In genomic region chr1:212098340-212098739, GRCh38 we compare ENCODE assay signal across 18 cellular contexts.
DNase-seq lines count a peak whose midpoint lies in the region; ATAC-seq and TF ChIP-seq lines count a peak whose summit lies in the region.
"Had no signal": no experiment of that assay in that cellular context is flagged by ENCODE, and none has a peak within 500 bp of the region (broad histone marks: within the 10 kb centered on the region; RNA-seq: fewer than 3 reads in every experiment).

No MANE protein-coding gene starts in this region.

- CTCF ChIA-PET in Caco-2 (lab: Charles Lee) = no interaction called here

- H3K4me3 Mint-ChIP-seq in Caco-2 (ENCODE audit: unreplicated experiment) = no peak overlapping the region
- H3K4me3 Mint-ChIP-seq: IgD-negative memory B cell had no signal

- POLR2A ChIA-PET in Caco-2 (lab: Charles Lee) = no interaction called here

- H3K9ac ChIP-seq in NT2/D1 (ENCODE audit: insufficient read length, low read depth) = no peak overlapping the region
- H3K9ac ChIP-seq: BLaER1 treated with 17β-estradiol and CSF1 and Interleukin-3, amounts not matched to agents 10 nM and 100 nM had no signal

- H3K27me3 ChIP-seq in BE2C (no peaks in the 10 kb centered on the region), NT2/D1 (ENCODE audit: insufficient read depth, insufficient read length) (no peaks in the 10 kb centered on the region), Caco-2 (replicated peaks; ENCODE audit: control insufficient read depth, insufficient read depth, low read length) (no peaks in the 10 kb centered on the region)
- H3K27me3 ChIP-seq: BLaER1 treated with 17β-estradiol and CSF1 and Interleukin-3, amounts not matched to agents 10 nM and 100 nM had no signal

- H3K9me3 Mint-ChIP-seq in Caco-2 (ENCODE audit: unreplicated experiment) = no peaks in the 10 kb centered on the region

- intact Hi-C loops in left colon (cut with DNase I, micrococcal nuclease) = no loop called here
- intact Hi-C loops in Caco-2 (cut with micrococcal nuclease; ENCODE audit: unreplicated experiment) = no loop called here

- peaks cover 29% of the 10 kb centered on the region for H3K36me3 Mint-ChIP-seq in Caco-2 (ENCODE audit: insufficient read depth, unreplicated experiment)

- no TSS peak for BruUV-seq in Caco-2 (replicated peaks; lab: Mats Ljungman, UMichigan)

- TF ChIP-seq CTCF in BE2C (IDR thresholded peaks at IDR 0.05; ENCODE audit: low read depth, low read length) (no peak), Caco-2 (IDR thresholded peaks at IDR 0.05; ENCODE audit: insufficient read depth in 1 of 2, low read depth in 1 of 2, low read length in 1 of 2, severe bottlenecking in 1 of 2, unreplicated experiment in 1 of 2) (no peak)

- H3K4me1 ChIP-seq in BE2C = peaks cover 15% of the 10 kb centered on the region
- H3K4me1 ChIP-seq in NT2/D1 (ENCODE audit: insufficient read depth, insufficient read length) = no peaks in the 10 kb centered on the region
- H3K4me1 ChIP-seq in Caco-2 = no peaks in the 10 kb centered on the region

- H3K27me3 Mint-ChIP-seq in Caco-2 (ENCODE audit: insufficient read depth, unreplicated experiment) = no peaks in the 10 kb centered on the region
- H3K27me3 Mint-ChIP-seq: IgD-negative memory B cell had no signal

- peak; percentile 34 for ATAC-seq in left colon
- ATAC-seq: GM12878 had no signal

- H3K4me1 Mint-ChIP-seq in Caco-2 (ENCODE audit: low read depth, unreplicated experiment) = no peaks in the 10 kb centered on the region

- peak; percentile 23 for DNase-seq in BE2C
- peak; percentile 78 for DNase-seq in ELF-1 (ENCODE audit: low read depth, low spot score)
- peak; percentile 20 for DNase-seq in NT2/D1 (ENCODE audit: low read depth, low spot score)
- peak in 1 of 2 donors; percentile 31 for DNase-seq in left colon
- DNase-seq in Caco-2 = no peak
- DNase-seq in NCI-H2227 treated with DMSO at 0.1 percent for 48 hours (lab: John Stamatoyannopoulos, UW) = no peak
- no peak for DNase-seq in middle frontal gyrus (ENCODE audit: extremely low spot score, low spot score)
- no peak for DNase-seq in NCI-H774 (lab: John Stamatoyannopoulos, UW)
- DNase-seq: DMS53, HCEC 1CT, NCI-H1092, NCI-H1694 treated with DMSO at 0.1 percent for 48 hours, NCI-H510A treated with DMSO at 0.1 percent for 48 hours, OCI-M1, RPMI8226 had no signal

- H3K9me3 ChIP-seq in BE2C (no peaks in the 10 kb centered on the region), NT2/D1 (ENCODE audit: insufficient read depth, low read length) (no peaks in the 10 kb centered on the region; the same call in 1 of the 2 replicates), Caco-2 (no peaks in the 10 kb centered on the region)

- H3K36me3 ChIP-seq in BE2C = peaks cover 78% of the 10 kb centered on the region
- peaks cover 53% of the 10 kb centered on the region for H3K36me3 ChIP-seq in NT2/D1 (ENCODE audit: insufficient read depth, insufficient read length, low read length)
- H3K36me3 ChIP-seq in Caco-2 (ENCODE audit: control insufficient read depth, insufficient read depth, low read length) = no peaks in the 10 kb centered on the region

- H3K27ac Mint-ChIP-seq in Caco-2 (ENCODE audit: unreplicated experiment) = no peak overlapping the region

- no peak overlapping the region for H3K4me3 ChIP-seq in BE2C (ENCODE audit: low read depth, low read length)
- no peak overlapping the region for H3K4me3 ChIP-seq in NT2/D1 (ENCODE audit: insufficient read length, low read depth)
- H3K4me3 ChIP-seq in Caco-2 (ENCODE audit: low read depth, low read length) = no peak overlapping the region
- H3K4me3 ChIP-seq: BLaER1 treated with 17β-estradiol and CSF1 and Interleukin-3, amounts not matched to agents 10 nM and 100 nM; GM12878 had no signal

Comparison
In these comparisons a context has a peak if more than half of its experiments do, and no peak if none do; other contexts are left out.
1. DNase-seq: peak in BE2C (single experiment), ELF-1 (single experiment) and NT2/D1 (single experiment); none in Caco-2 (0 of 2), NCI-H2227 treated with DMSO at 0.1 percent for 48 hours (single experiment), middle frontal gyrus (single experiment) and NCI-H774 (single experiment).